ENCODE assay signal across 30 cellular contexts in the genomic region with DNA sequence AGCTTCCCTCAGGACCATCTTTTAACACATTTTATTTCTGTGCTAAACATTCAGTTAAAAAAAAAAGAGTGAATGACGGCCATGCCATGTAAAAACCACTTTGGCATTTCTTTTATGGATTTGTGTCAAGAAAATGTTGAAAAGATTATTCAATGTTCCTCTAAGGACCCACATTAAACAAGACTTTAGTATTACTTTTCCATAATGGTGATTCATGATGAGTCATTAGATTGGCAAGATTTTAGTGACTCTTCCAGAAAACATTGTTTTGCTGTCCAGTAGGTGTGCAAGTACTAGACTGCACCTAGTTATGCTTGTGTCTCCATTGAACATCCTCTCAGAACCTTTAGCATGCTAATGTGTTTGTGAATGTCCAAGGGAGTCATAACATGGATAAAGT.
DNase-seq lines count a peak whose midpoint lies in the region; ATAC-seq and TF ChIP-seq lines count a peak whose summit lies in the region.
"Had no signal": no experiment of that assay in that cellular context is flagged by ENCODE, and none has a peak within 500 bp of the region (broad histone marks: within the 10 kb centered on the region; RNA-seq: fewer than 3 reads in every experiment).

No MANE protein-coding gene starts in this region.

- POLR2A ChIA-PET in PC-9 (lab: Charles Lee; ENCODE audit: unreplicated experiment): no interaction called here

- no peaks in the 10 kb centered on the region for H3K79me2 ChIP-seq in PC-9 (ENCODE audit: low read depth)
- no peaks in the 10 kb centered on the region for H3K79me2 ChIP-seq in smooth muscle cell (ENCODE audit: low read depth)

- H3K9me2 ChIP-seq in PC-9 (ENCODE audit: insufficient read depth): no peaks in the 10 kb centered on the region

- no peak overlapping the region for H3K4me3 ChIP-seq in astrocyte of the spinal cord (ENCODE audit: low read depth, low read length)
- H3K4me3 ChIP-seq in PC-9: no peak overlapping the region
- H3K4me3 ChIP-seq in smooth muscle cell: no peak overlapping the region
- H3K4me3 ChIP-seq: adrenal gland, BLaER1, cardiac muscle cell, coronary artery, esophagus squamous epithelium, gastroesophageal sphincter, HAP-1, K562, thoracic aorta had no signal

- peaks cover 14% of the 10 kb centered on the region for H3K9me3 Mint-ChIP-seq in natural killer cell treated with Interleukin-12 subunit alpha and Interleukin-12 subunit beta and Interleukin-15 and Interleukin-18, amount 100 ng/mL, for 72 hours

- no peaks in the 10 kb centered on the region for H3K36me3 ChIP-seq in PC-9 (ENCODE audit: low read depth)
- no peaks in the 10 kb centered on the region for H3K36me3 ChIP-seq in smooth muscle cell (ENCODE audit: low read depth)
- H3K36me3 ChIP-seq: adrenal gland, BLaER1, cardiac muscle cell, esophagus squamous epithelium, gastroesophageal sphincter, HAP-1, neutrophil, thoracic aorta had no signal

- H3K27ac ChIP-seq in PC-9 (no peak overlapping the region), smooth muscle cell (ENCODE audit: low read depth) (no peak overlapping the region)
- H3K27ac ChIP-seq: adrenal gland, BLaER1, cardiac muscle cell, coronary artery, esophagus squamous epithelium, gastroesophageal sphincter, neutrophil, thoracic aorta had no signal

- no peaks in the 10 kb centered on the region for H3K27me3 ChIP-seq in PC-9 (ENCODE audit: insufficient read depth, low read depth)
- no peaks in the 10 kb centered on the region for H3K27me3 ChIP-seq in smooth muscle cell (ENCODE audit: low read depth)
- H3K27me3 ChIP-seq: adrenal gland, BLaER1, cardiac muscle cell, esophagus squamous epithelium, gastroesophageal sphincter, neutrophil had no signal

- ATAC-seq in natural killer cell treated with Interleukin-12 subunit alpha and Interleukin-12 subunit beta and Interleukin-15 and Interleukin-18, amount 100 ng/mL, for 72 hours: no peak
- ATAC-seq: effector memory CD8-positive, alpha-beta T cell; gastroesophageal sphincter; K562; left lobe of liver; stimulated activated naive CD8-positive, alpha-beta T cell treated with anti-CD3 and anti-CD28 coated beads, Interleukin-15, Interleukin-2, amounts not matched to agents 100 U/mL and 50 U/mL, for 24 hours; WTC11 had no signal

- DNase-seq in Caki2 (ENCODE audit: low read depth): peak; percentile 10
- DNase-seq in NCI-H226: peak; percentile 19
- DNase-seq in astrocyte of the spinal cord (ENCODE audit: low read depth, low spot score): peak; percentile 82
- DNase-seq in kidney glomerular epithelial cell (lab: John Stamatoyannopoulos, UW): peak; percentile 1
- no peak for DNase-seq in PC-9
- DNase-seq in natural killer cell treated with Interleukin-12 subunit alpha and Interleukin-12 subunit beta and Interleukin-15 and Interleukin-18, amount 100 ng/mL, for 72 hours (ENCODE audit: low spot score): no peak
- DNase-seq in DMS 273 (lab: John Stamatoyannopoulos, UW; ENCODE audit: unreplicated experiment): no peak
- no peak for DNase-seq in smooth muscle cell (lab: John Stamatoyannopoulos, UW; ENCODE audit: unreplicated experiment)
- DNase-seq: activated CD4-positive, alpha-beta T cell treated with anti-CD3 and anti-CD28 coated beads, Interleukin-2, amount 50 U/mL, for 1 hour; activated naive CD4-positive, alpha-beta T cell treated with Interleukin-2 at 50 U/mL for 16 hours; activated T-cell treated with anti-CD3 and anti-CD28 coated beads, Interleukin-2, amount 50 U/mL, for 48 hours; adrenal gland; DMS79 treated with DMSO at 0.1 percent for 48 hours; effector memory CD8-positive, alpha-beta T cell; esophagus squamous epithelium; hippocampal formation; NCI-H1436; Right ventricle myocardium superior; stimulated activated naive CD8-positive, alpha-beta T cell treated with anti-CD3 and anti-CD28 coated beads, Interleukin-15, Interleukin-2, amounts not matched to agents 100 U/mL and 50 U/mL, for 24 hours had no signal

- intact Hi-C loops in PC-9 (cut with micrococcal nuclease; ENCODE audit: unreplicated experiment): no loop called here

- no peak overlapping the region for H3K9ac ChIP-seq in smooth muscle cell (ENCODE audit: low read depth)
- H3K9ac ChIP-seq: BLaER1 had no signal

- H3K36me3 Mint-ChIP-seq in natural killer cell treated with Interleukin-12 subunit alpha and Interleukin-12 subunit beta and Interleukin-15 and Interleukin-18, amount 100 ng/mL, for 72 hours: no peaks in the 10 kb centered on the region
- H3K36me3 Mint-ChIP-seq: WTC11 had no signal

- TF ChIP-seq CTCF in astrocyte of the spinal cord (IDR thresholded peaks at IDR 0.05; ENCODE audit: low read depth, low read length) (no peak), PC-9 (conservative IDR thresholded peaks at IDR 0.05) (no peak), smooth muscle cell (IDR thresholded peaks at IDR 0.05; ENCODE audit: borderline replicate concordance, insufficient read depth, poor library complexity, severe bottlenecking) (no peak)

- H3F3A ChIP-seq in PC-9 (ENCODE audit: insufficient read depth, low read depth) (no peaks in the 10 kb centered on the region), smooth muscle cell (ENCODE audit: low read depth) (no peaks in the 10 kb centered on the region)

- no peaks in the 10 kb centered on the region for H3K4me1 Mint-ChIP-seq in natural killer cell treated with Interleukin-12 subunit alpha and Interleukin-12 subunit beta and Interleukin-15 and Interleukin-18, amount 100 ng/mL, for 72 hours (ENCODE audit: low read depth in 2 of 2)
- H3K4me1 Mint-ChIP-seq: WTC11 had no signal

- H3K4me1 ChIP-seq in PC-9 (replicated peaks; ENCODE audit: insufficient read depth) (no peaks in the 10 kb centered on the region), smooth muscle cell (ENCODE audit: low read depth) (no peaks in the 10 kb centered on the region)
- H3K4me1 ChIP-seq: adrenal gland, BLaER1, esophagus squamous epithelium, gastroesophageal sphincter, HAP-1 had no signal

- no peak overlapping the region for H3K4me2 ChIP-seq in PC-9
- H3K4me2 ChIP-seq in smooth muscle cell: no peak overlapping the region
- H3K4me2 ChIP-seq: BLaER1 had no signal

- H3K27ac Mint-ChIP-seq in natural killer cell treated with Interleukin-12 subunit alpha and Interleukin-12 subunit beta and Interleukin-15 and Interleukin-18, amount 100 ng/mL, for 72 hours: no peak overlapping the region
- H3K27ac Mint-ChIP-seq: effector memory CD8-positive, alpha-beta T cell; progenitor cell of endocrine pancreas; WTC11 had no signal

- no peak overlapping the region for H2AFZ ChIP-seq in PC-9
- H2AFZ ChIP-seq in smooth muscle cell (ENCODE audit: low read depth): no peak overlapping the region

- no peaks in the 10 kb centered on the region for H3K27me3 Mint-ChIP-seq in natural killer cell treated with Interleukin-12 subunit alpha and Interleukin-12 subunit beta and Interleukin-15 and Interleukin-18, amount 100 ng/mL, for 72 hours
- H3K27me3 Mint-ChIP-seq: effector memory CD8-positive, alpha-beta T cell; progenitor cell of endocrine pancreas had no signal

- BruUV-seq in PC-9 (replicated peaks; lab: Mats Ljungman, UMichigan): no TSS peak

- CTCF ChIA-PET in PC-9 (lab: Charles Lee): no interaction called here

- H4K20me1 ChIP-seq in PC-9 (ENCODE audit: insufficient read depth) (no peaks in the 10 kb centered on the region), smooth muscle cell (ENCODE audit: low read depth) (no peaks in the 10 kb centered on the region)
- H4K20me1 ChIP-seq: BLaER1 had no signal

- 86% methylated on average over 1 of the region's 1 CpG for WGBS in smooth muscle cell (ENCODE audit: low lambda C conversion rate)

- no peak overlapping the region for H3K4me3 Mint-ChIP-seq in natural killer cell treated with Interleukin-12 subunit alpha and Interleukin-12 subunit beta and Interleukin-15 and Interleukin-18, amount 100 ng/mL, for 72 hours
- H3K4me3 Mint-ChIP-seq: effector memory CD8-positive, alpha-beta T cell; WTC11 had no signal

- in situ Hi-C loops in Caki2 (cut with HindIII; ENCODE audit: low pct_unique_long_range_greater_than_20kb, low sequenced_read_pairs) (no loop called here), astrocyte of the spinal cord (cut with HindIII; ENCODE audit: low sequenced_read_pairs) (no loop called here)

- H3K9me3 ChIP-seq in PC-9 (ENCODE audit: insufficient read depth, low read depth): no peaks in the 10 kb centered on the region
- no peaks in the 10 kb centered on the region for H3K9me3 ChIP-seq in smooth muscle cell (replicated peaks; ENCODE audit: low read depth)
- H3K9me3 ChIP-seq: adrenal gland, BLaER1, esophagus squamous epithelium, gastroesophageal sphincter, HAP-1, neutrophil, thoracic aorta had no signal

Comparison
In these comparisons a context has a peak if more than half of its experiments do, and no peak if none do; other contexts are left out.
1. DNase-seq: peak in Caki2 (single experiment), NCI-H226 (single experiment), astrocyte of the spinal cord (single experiment) and kidney glomerular epithelial cell (single experiment); none in PC-9 (0 of 2), natural killer cell treated with Interleukin-12 subunit alpha and Interleukin-12 subunit beta and Interleukin-15 and Interleukin-18, amount 100 ng/mL, for 72 hours (single experiment), DMS 273 (single experiment) and smooth muscle cell (single experiment).